In the genomic region with DNA sequence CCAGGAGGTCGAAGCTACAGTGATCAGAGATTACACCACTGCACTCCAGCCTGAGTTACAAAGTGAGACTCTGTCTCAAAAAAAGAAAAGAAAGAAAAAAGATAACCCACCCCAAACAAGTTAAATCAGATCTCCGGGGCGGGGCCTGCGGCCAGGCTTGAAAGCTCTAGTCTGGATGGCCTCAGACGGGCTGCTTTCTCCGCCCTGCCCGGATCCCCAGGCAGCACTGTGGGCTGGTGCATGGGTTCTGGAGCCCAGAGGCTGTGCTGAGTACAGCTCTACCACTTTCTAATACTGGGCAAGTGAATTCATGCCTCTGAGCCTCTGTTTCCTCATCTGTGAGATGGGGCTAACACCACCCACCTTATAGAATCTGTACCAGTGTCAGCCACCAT, we compare ENCODE assay signal across 9 cellular contexts.
DNase-seq lines count a peak whose midpoint lies in the region; ATAC-seq and TF ChIP-seq lines count a peak whose summit lies in the region.
"Had no signal": no experiment of that assay in that cellular context is flagged by ENCODE, and none has a peak within 500 bp of the region (broad histone marks: within the 10 kb centered on the region; RNA-seq: fewer than 3 reads in every experiment).

No MANE protein-coding gene starts in this region.

- CTCF ChIA-PET in activated CD8-positive, alpha-beta T cell treated with anti-CD3 and anti-CD28 coated beads, Interleukin-2, amount 10 ng/mL, durations not matched to agents 7 days and 5 days (lab: Charles Lee) = no interaction called here

- no peak overlapping the region for H3K4me3 Mint-ChIP-seq in GM23338
- no peak overlapping the region for H3K4me3 Mint-ChIP-seq in activated CD8-positive, alpha-beta T cell treated with anti-CD3 and anti-CD28 coated beads, Interleukin-2, amount 10 ng/mL, durations not matched to agents 7 days and 5 days
- H3K4me3 Mint-ChIP-seq in stimulated activated memory B cell treated with anti-CD40 and anti-IgM and Interleukin-4, amounts not matched to agents 10 μg/mL and 1 μg/mL and 100 μg/mL, for 72 hours = no peak overlapping the region

- no peaks in the 10 kb centered on the region for H3K36me3 ChIP-seq in GM23338 (ENCODE audit: insufficient read depth)
- H3K36me3 ChIP-seq in adipocyte (ENCODE audit: control insufficient read depth, insufficient read depth, low read length, severe bottlenecking) = peaks cover 18% of the 10 kb centered on the region
- no peaks in the 10 kb centered on the region for H3K36me3 ChIP-seq in stomach smooth muscle (ENCODE audit: control insufficient read depth in 2 of 2, insufficient read depth in 2 of 2, low read length in 2 of 2)

- peaks cover 2% of the 10 kb centered on the region; the same call in 1 of the 3 replicates for H3K36me3 Mint-ChIP-seq in GM23338 (ENCODE audit: low read depth)
- H3K36me3 Mint-ChIP-seq in activated CD8-positive, alpha-beta T cell treated with anti-CD3 and anti-CD28 coated beads, Interleukin-2, amount 10 ng/mL, durations not matched to agents 7 days and 5 days (ENCODE audit: low read depth) = no peaks in the 10 kb centered on the region
- H3K36me3 Mint-ChIP-seq in stimulated activated memory B cell treated with anti-CD40 and anti-IgM and Interleukin-4, amounts not matched to agents 10 μg/mL and 1 μg/mL and 100 μg/mL, for 72 hours = no peaks in the 10 kb centered on the region

- H2AFZ ChIP-seq in GM23338 = no peak overlapping the region

- intact Hi-C loops in right cardiac atrium (cut with DNase I) = loop anchor here in 2 of 4 donors (5.0 to 10.0 kb wide), 2 partner anchors 78 to 80 kb away; no protein-coding TSS in a partner anchor

- peaks cover 7% of the 10 kb centered on the region; the same call in 1 of the 2 replicates for H3K79me2 ChIP-seq in GM23338 (replicated peaks; ENCODE audit: insufficient read depth)

- POLR2A ChIA-PET in activated CD8-positive, alpha-beta T cell treated with anti-CD3 and anti-CD28 coated beads, Interleukin-2, amount 10 ng/mL, durations not matched to agents 7 days and 5 days (lab: Charles Lee) = interaction anchor here (1.5 kb wide), 1 partner anchor 15 kb away, joined by 6 read pairs; no protein-coding TSS in a partner anchor

- peak overlapping the region; percentile 78; the same call in 1 of the 2 replicates for H3K27ac Mint-ChIP-seq in GM23338
- H3K27ac Mint-ChIP-seq in activated CD8-positive, alpha-beta T cell treated with anti-CD3 and anti-CD28 coated beads, Interleukin-2, amount 10 ng/mL, durations not matched to agents 7 days and 5 days = no peak overlapping the region
- no peak overlapping the region for H3K27ac Mint-ChIP-seq in stimulated activated memory B cell treated with anti-CD40 and anti-IgM and Interleukin-4, amounts not matched to agents 10 μg/mL and 1 μg/mL and 100 μg/mL, for 72 hours

- no peak for ATAC-seq in GM23338
- ATAC-seq in right cardiac atrium = no peak
- no peak for ATAC-seq in activated CD8-positive, alpha-beta T cell treated with anti-CD3 and anti-CD28 coated beads, Interleukin-2, amount 10 ng/mL, durations not matched to agents 7 days and 5 days
- no peak for ATAC-seq in GM21576 (IDR thresholded peaks at IDR 0.05; ENCODE audit: unreplicated experiment)
- no peak for ATAC-seq in stimulated activated memory B cell treated with anti-CD40 and anti-IgM and Interleukin-4, amounts not matched to agents 10 μg/mL and 1 μg/mL and 100 μg/mL, for 72 hours
- no peak for ATAC-seq in GM18868 (IDR thresholded peaks at IDR 0.05; ENCODE audit: unreplicated experiment)

- H3K4me1 ChIP-seq in GM23338 (ENCODE audit: insufficient read depth) = peaks cover 14% of the 10 kb centered on the region
- H3K4me1 ChIP-seq in adipocyte (ENCODE audit: control insufficient read depth, insufficient read depth, low read length) = peaks cover 95% of the 10 kb centered on the region
- H3K4me1 ChIP-seq in right cardiac atrium (ENCODE audit: control insufficient read depth, insufficient read depth, low read length) = peaks cover 76% of the 10 kb centered on the region
- H3K4me1 ChIP-seq in stomach smooth muscle (ENCODE audit: control insufficient read depth, insufficient read depth, low read length) = peaks cover 89% of the 10 kb centered on the region

- TF ChIP-seq CTCF in GM23338 (conservative IDR thresholded peaks at IDR 0.05; ENCODE audit: low read depth in 2 of 2) = no peak

- 80% methylated on average over 7 of the region's 7 CpGs for WGBS in right cardiac atrium

- H3F3A ChIP-seq in GM23338 (replicated peaks; ENCODE audit: low read depth) = no peaks in the 10 kb centered on the region

- H3K4me3 ChIP-seq in GM23338 = no peak overlapping the region
- no peak overlapping the region for H3K4me3 ChIP-seq in adipocyte (ENCODE audit: low read length)
- H3K4me3 ChIP-seq in right cardiac atrium (ENCODE audit: low read length) = no peak overlapping the region
- H3K4me3 ChIP-seq in stomach smooth muscle (ENCODE audit: low read length in 2 of 2) = no peak overlapping the region

- H3K27me3 ChIP-seq in GM23338 (ENCODE audit: insufficient read depth) (no peaks in the 10 kb centered on the region), adipocyte (replicated peaks; ENCODE audit: control insufficient read depth, insufficient read depth, low read length) (no peaks in the 10 kb centered on the region), right cardiac atrium (ENCODE audit: control insufficient read depth, insufficient read depth) (no peaks in the 10 kb centered on the region), stomach smooth muscle (ENCODE audit: control insufficient read depth in 1 of 2, insufficient read depth in 2 of 2, low read length in 2 of 2) (no peaks in the 10 kb centered on the region)

- H3K9ac ChIP-seq in adipocyte (ENCODE audit: low read length) (peak overlapping the region; percentile 91), stomach smooth muscle (ENCODE audit: low read length in 2 of 2) (no peak overlapping the region)

- H3K9me3 Mint-ChIP-seq in GM23338 = no peaks in the 10 kb centered on the region
- H3K9me3 Mint-ChIP-seq in activated CD8-positive, alpha-beta T cell treated with anti-CD3 and anti-CD28 coated beads, Interleukin-2, amount 10 ng/mL, durations not matched to agents 7 days and 5 days (ENCODE audit: insufficient read depth) = no peaks in the 10 kb centered on the region
- H3K9me3 Mint-ChIP-seq in stimulated activated memory B cell treated with anti-CD40 and anti-IgM and Interleukin-4, amounts not matched to agents 10 μg/mL and 1 μg/mL and 100 μg/mL, for 72 hours = no peaks in the 10 kb centered on the region

- no peak overlapping the region for H3K27ac ChIP-seq in GM23338 (ENCODE audit: low read depth)
- peak overlapping the region; percentile 97 for H3K27ac ChIP-seq in right cardiac atrium (ENCODE audit: low read length)
- H3K27ac ChIP-seq in stomach smooth muscle (ENCODE audit: low read length) = peak overlapping the region; percentile 31

- H4K20me1 ChIP-seq in GM23338 (replicated peaks; ENCODE audit: insufficient read depth) = no peaks in the 10 kb centered on the region

- no peak for DNase-seq in GM23338 (ENCODE audit: low spot score)
- no peak for DNase-seq in adipocyte (ENCODE audit: low read depth)
- DNase-seq in right cardiac atrium = peak in 2 of 3 donors; percentile 63 to 79
- DNase-seq in activated CD8-positive, alpha-beta T cell treated with anti-CD3 and anti-CD28 coated beads, Interleukin-2, amount 10 ng/mL, durations not matched to agents 7 days and 5 days = no peak
- DNase-seq: stimulated activated CD4-positive, alpha-beta T cell treated with anti-CD3 and anti-CD28 coated beads, Interleukin-4, amount 100 ng/mL, for 1 hour had no signal

- H3K27me3 Mint-ChIP-seq in GM23338 (ENCODE audit: insufficient read depth, low read depth, poor library complexity) = peaks cover 18% of the 10 kb centered on the region
- no peaks in the 10 kb centered on the region for H3K27me3 Mint-ChIP-seq in activated CD8-positive, alpha-beta T cell treated with anti-CD3 and anti-CD28 coated beads, Interleukin-2, amount 10 ng/mL, durations not matched to agents 7 days and 5 days (ENCODE audit: low read depth)
- H3K27me3 Mint-ChIP-seq in stimulated activated memory B cell treated with anti-CD40 and anti-IgM and Interleukin-4, amounts not matched to agents 10 μg/mL and 1 μg/mL and 100 μg/mL, for 72 hours = no peaks in the 10 kb centered on the region

- H3K9me3 ChIP-seq in adipocyte (ENCODE audit: control insufficient read depth, low read length) (no peaks in the 10 kb centered on the region), right cardiac atrium (ENCODE audit: control insufficient read depth, low read length) (no peaks in the 10 kb centered on the region), stomach smooth muscle (ENCODE audit: control insufficient read depth in 2 of 2, low read length in 2 of 2) (no peaks in the 10 kb centered on the region)

- H3K9me2 ChIP-seq in GM23338 (ENCODE audit: insufficient read depth) = no peaks in the 10 kb centered on the region

- H3K4me1 Mint-ChIP-seq in GM23338 = peaks cover 34% of the 10 kb centered on the region
- peaks cover 37% of the 10 kb centered on the region for H3K4me1 Mint-ChIP-seq in activated CD8-positive, alpha-beta T cell treated with anti-CD3 and anti-CD28 coated beads, Interleukin-2, amount 10 ng/mL, durations not matched to agents 7 days and 5 days (ENCODE audit: low read depth)
- H3K4me1 Mint-ChIP-seq in stimulated activated memory B cell treated with anti-CD40 and anti-IgM and Interleukin-4, amounts not matched to agents 10 μg/mL and 1 μg/mL and 100 μg/mL, for 72 hours = peaks cover 19% of the 10 kb centered on the region

- no peak overlapping the region for H3K4me2 ChIP-seq in GM23338

TF ChIP-seq in GM23338, 12 proteins besides CTCF, POLR2A, EP300 and RAD21 (continues in another document):
- TF ChIP-seq CREB1 (CRISPR knock-in tag; IDR thresholded peaks at IDR 0.05; ENCODE audit: low read depth) = no peak
- TF ChIP-seq POLR2AphosphoS5 (IDR thresholded peaks at IDR 0.05; ENCODE audit: low read depth) = no peak
- no peak for TF ChIP-seq EZH2 (IDR thresholded peaks at IDR 0.05; ENCODE audit: low read depth, unreplicated experiment)
- TF ChIP-seq, protein P1, sequence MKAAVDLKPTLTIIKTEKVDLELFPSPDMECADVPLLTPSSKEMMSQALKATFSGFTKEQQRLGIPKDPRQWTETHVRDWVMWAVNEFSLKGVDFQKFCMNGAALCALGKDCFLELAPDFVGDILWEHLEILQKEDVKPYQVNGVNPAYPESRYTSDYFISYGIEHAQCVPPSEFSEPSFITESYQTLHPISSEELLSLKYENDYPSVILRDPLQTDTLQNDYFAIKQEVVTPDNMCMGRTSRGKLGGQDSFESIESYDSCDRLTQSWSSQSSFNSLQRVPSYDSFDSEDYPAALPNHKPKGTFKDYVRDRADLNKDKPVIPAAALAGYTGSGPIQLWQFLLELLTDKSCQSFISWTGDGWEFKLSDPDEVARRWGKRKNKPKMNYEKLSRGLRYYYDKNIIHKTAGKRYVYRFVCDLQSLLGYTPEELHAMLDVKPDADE (IDR thresholded peaks at IDR 0.05) = no peak
- TF ChIP-seq STAT1 (IDR thresholded peaks at IDR 0.05; ENCODE audit: unreplicated experiment) = no peak
- TF ChIP-seq EZH2phosphoT487 (IDR thresholded peaks at IDR 0.05; ENCODE audit: unreplicated experiment) = no peak
- TF ChIP-seq ZNF331 (CRISPR knock-in tag; IDR thresholded peaks at IDR 0.05; ENCODE audit: low read depth) = no peak
- TF ChIP-seq JUNB (IDR thresholded peaks at IDR 0.05; ENCODE audit: unreplicated experiment) = no peak
- no peak for TF ChIP-seq ZNF114 (CRISPR knock-in tag; IDR thresholded peaks at IDR 0.05)

Comparison
In these comparisons a context has a peak if more than half of its experiments do, and no peak if none do; other contexts are left out.
1. DNase-seq: peak in right cardiac atrium (2 of 3); none in GM23338 (single experiment), adipocyte (single experiment) and activated CD8-positive, alpha-beta T cell treated with anti-CD3 and anti-CD28 coated beads, Interleukin-2, amount 10 ng/mL, durations not matched to agents 7 days and 5 days (single experiment).